In the genomic region with DNA sequence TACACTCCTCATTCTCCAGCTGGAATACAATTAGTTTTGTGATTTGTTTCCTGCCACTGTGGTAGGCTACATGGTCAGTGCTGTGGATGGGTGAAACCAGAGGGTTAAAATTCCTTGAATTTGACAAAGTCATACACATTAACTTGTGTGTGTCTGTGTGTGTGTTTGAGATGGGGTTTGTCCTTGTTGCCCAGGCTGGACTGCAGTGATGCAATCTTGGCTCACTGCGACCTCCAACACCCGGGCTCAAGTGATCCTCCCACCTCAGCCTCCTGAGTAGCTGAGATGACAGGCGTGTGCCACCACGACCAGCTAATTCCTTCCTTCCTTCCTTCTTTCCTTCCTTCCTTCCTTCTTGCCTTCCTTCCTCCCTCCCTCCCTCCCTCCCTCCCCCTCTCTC, we compare ENCODE assay signal across 2 cellular contexts.
A peak's percentile ranks its signal among the peaks of the same experiment; 100 is the strongest.
TF ChIP-seq lines count a peak whose summit lies in the region.

No MANE protein-coding gene starts in this region.

TF ChIP-seq in K562, 482 proteins besides CTCF, POLR2A, EP300 and RAD21:
- TF ChIP-seq ARHGAP35 (IDR thresholded peaks at IDR 0.05; ENCODE audit: partially characterized antibody) (no peak), CEBPG (CRISPR knock-in tag; IDR thresholded peaks at IDR 0.05) (peak; percentile 70), CEBPG (tag; conservative IDR thresholded peaks at IDR 0.05 in 1 of 2, IDR thresholded peaks at IDR 0.05 in 1 of 2) (peak in 1 of 2 experiments; percentile 52; a peak in 2 of 4 replicates), CEBPB (tag; IDR thresholded peaks at IDR 0.05) (0 out of 2 replicates have a peak, but pooled peaks have one; percentile 16), ATF3 (IDR thresholded peaks at IDR 0.05) (peak; percentile 55), ATF3 (CRISPR knock-in tag; conservative IDR thresholded peaks at IDR 0.05) (no peak), PHB2 (IDR thresholded peaks at IDR 0.05; ENCODE audit: low read depth) (no peak)

TF ChIP-seq in H1, 55 proteins besides CTCF, POLR2A, EP300 and RAD21:
- TF ChIP-seq CHD2 (IDR thresholded peaks at IDR 0.05; ENCODE audit: low read length) (no peak), JUN (IDR thresholded peaks at IDR 0.05; ENCODE audit: low read depth, low read length) (no peak), SUZ12 (IDR thresholded peaks at IDR 0.05; ENCODE audit: low read length) (no peak), SIRT6 (IDR thresholded peaks at IDR 0.05; ENCODE audit: low read length) (no peak)
